Comparison of ENCODE assay signal across 8 cellular contexts in genomic region chr4:23333946-23334878, GRCh38.
DNase-seq lines count a peak whose midpoint lies in the region; ATAC-seq and TF ChIP-seq lines count a peak whose summit lies in the region.

No MANE protein-coding gene starts in this region.

- peak; percentile 86 for ATAC-seq in HG02840 (IDR thresholded peaks at IDR 0.05; ENCODE audit: low FRiP score, unreplicated experiment)

- H3K4me3 ChIP-seq in fibroblast of the aortic adventitia (ENCODE audit: low read depth, low read length) = no peak overlapping the region
- H3K4me3 ChIP-seq in skeletal muscle cell (ENCODE audit: low read depth, low read length) = no peak overlapping the region

- no peak for TF ChIP-seq CTCF in fibroblast of the aortic adventitia (IDR thresholded peaks at IDR 0.05; ENCODE audit: insufficient read depth, low read length)

- DNase-seq in stimulated activated CD4-positive, alpha-beta T cell treated with anti-CD3 and anti-CD28 coated beads, Interleukin-12 subunit alpha, Interleukin-12 subunit beta, amount 100 ng/mL, for 4 hours = peak; percentile 1
- no peak for DNase-seq in stimulated activated CD4-positive, alpha-beta T cell treated with anti-CD3 and anti-CD28 coated beads, Interleukin-2, amount 100 ng/mL, for 48 hours
- peak; percentile 75 for DNase-seq in NCI-H1048 (lab: John Stamatoyannopoulos, UW)
- peak; percentile 74 for DNase-seq in T1000 (lab: John Stamatoyannopoulos, UW)
- peak; percentile 75 for DNase-seq in fibroblast of the aortic adventitia (ENCODE audit: low read depth)
- peak; percentile 73 for DNase-seq in skeletal muscle cell (ENCODE audit: low read depth)
- DNase-seq in activated CD8-positive, alpha-beta memory T cell treated with anti-CD3 and anti-CD28 coated beads, Interleukin-2, amount 50 U/mL, for 48 hours = no peak

Comparison
In these comparisons a context has a peak if more than half of its experiments do, and no peak if none do; other contexts are left out.
1. DNase-seq: peak in stimulated activated CD4-positive, alpha-beta T cell treated with anti-CD3 and anti-CD28 coated beads, Interleukin-12 subunit alpha, Interleukin-12 subunit beta, amount 100 ng/mL, for 4 hours (single experiment), NCI-H1048 (single experiment), T1000 (single experiment), fibroblast of the aortic adventitia (single experiment) and skeletal muscle cell (single experiment); none in stimulated activated CD4-positive, alpha-beta T cell treated with anti-CD3 and anti-CD28 coated beads, Interleukin-2, amount 100 ng/mL, for 48 hours (0 of 2) and activated CD8-positive, alpha-beta memory T cell treated with anti-CD3 and anti-CD28 coated beads, Interleukin-2, amount 50 U/mL, for 48 hours (single experiment).